ENCODE assay signal across 8 cellular contexts in genomic region chrX:70452143-70452733, GRCh38. TPM values are rescaled to one million over a fixed set of nuclear protein-coding genes. Genes with fewer than 3 reads are reported as not detected.
DNase-seq lines count a peak whose midpoint lies in the region; ATAC-seq and TF ChIP-seq lines count a peak whose summit lies in the region.

No MANE protein-coding gene starts in this region.

- intact Hi-C loops in posterior vena cava (cut with DNase I), result loop anchor here in 1 of 2 donors (5.0 kb wide), 1 partner anchor 100 kb away; no protein-coding TSS in a partner anchor

- peak overlapping the region; percentile 90 for H3K4me3 Mint-ChIP-seq in activated CD4-positive, alpha-beta memory T cell treated with anti-CD3 and anti-CD28 coated beads, Interleukin-2, amount 10 ng/mL, durations not matched to agents 7 days and 5 days
- H3K4me3 Mint-ChIP-seq in endodermal cell, result peak overlapping the region; percentile 67

- peaks cover 45% of the 10 kb centered on the region for H3K4me1 Mint-ChIP-seq in activated CD4-positive, alpha-beta memory T cell treated with anti-CD3 and anti-CD28 coated beads, Interleukin-2, amount 10 ng/mL, durations not matched to agents 7 days and 5 days
- H3K4me1 Mint-ChIP-seq in endodermal cell, result peaks cover 7% of the 10 kb centered on the region

- TF ChIP-seq CTCF in GM12872 (IDR thresholded peaks at IDR 0.05; ENCODE audit: insufficient read depth, low read depth, low read length) (peak; percentile 72), endodermal cell (conservative IDR thresholded peaks at IDR 0.05) (peak; percentile 73)

- H3K27me3 Mint-ChIP-seq in activated CD4-positive, alpha-beta memory T cell treated with anti-CD3 and anti-CD28 coated beads, Interleukin-2, amount 10 ng/mL, durations not matched to agents 7 days and 5 days, result no peaks in the 10 kb centered on the region
- H3K27me3 Mint-ChIP-seq in endodermal cell (ENCODE audit: insufficient read depth), result no peaks in the 10 kb centered on the region

- ATAC-seq in HG02642 (IDR thresholded peaks at IDR 0.05; ENCODE audit: poor library complexity, unreplicated experiment), result peak; percentile 61

- peak overlapping the region; percentile 69 for H3K4me3 ChIP-seq in endodermal cell (ENCODE audit: low read length)

- DNase-seq in NCI-H2107 treated with DMSO at 0.1 percent for 48 hours (lab: John Stamatoyannopoulos, UW; ENCODE audit: unreplicated experiment) (peak; percentile 24), endodermal cell (peak; percentile 83), mucosa of gallbladder (ENCODE audit: low spot score) (peak; percentile 51), superior temporal gyrus (ENCODE audit: extremely low spot score) (peak; percentile 46), posterior vena cava (ENCODE audit: low spot score) (no peak)
- peak; percentile 69 for DNase-seq in activated CD4-positive, alpha-beta memory T cell treated with anti-CD3 and anti-CD28 coated beads, Interleukin-2, amount 10 ng/mL, durations not matched to agents 7 days and 5 days

- no peak overlapping the region for H3K9ac ChIP-seq in endodermal cell (ENCODE audit: extremely low read depth, low read length, poor library complexity, severe bottlenecking)

- no peaks in the 10 kb centered on the region for H3K9me3 Mint-ChIP-seq in activated CD4-positive, alpha-beta memory T cell treated with anti-CD3 and anti-CD28 coated beads, Interleukin-2, amount 10 ng/mL, durations not matched to agents 7 days and 5 days
- peaks cover 63% of the 10 kb centered on the region for H3K9me3 Mint-ChIP-seq in endodermal cell

- no peaks in the 10 kb centered on the region for H3K9me3 ChIP-seq in endodermal cell (ENCODE audit: control insufficient read depth, low read length)

- H3K27me3 ChIP-seq in endodermal cell (ENCODE audit: control insufficient read depth, insufficient read depth, low read length, poor library complexity, severe bottlenecking), result no peaks in the 10 kb centered on the region

- peak overlapping the region; percentile 88 for H3K27ac Mint-ChIP-seq in activated CD4-positive, alpha-beta memory T cell treated with anti-CD3 and anti-CD28 coated beads, Interleukin-2, amount 10 ng/mL, durations not matched to agents 7 days and 5 days
- H3K27ac Mint-ChIP-seq in endodermal cell, result no peak overlapping the region

- POLR2A ChIA-PET in activated CD4-positive, alpha-beta memory T cell treated with anti-CD3 and anti-CD28 coated beads, Interleukin-2, amount 10 ng/mL, durations not matched to agents 7 days and 5 days (lab: Charles Lee), result interaction anchor here (1.3 to 2.5 kb wide), 2 partner anchors 17 to 53 kb away, joined by 4 to 13 read pairs; no protein-coding TSS in a partner anchor

- H3K4me1 ChIP-seq in endodermal cell (ENCODE audit: control insufficient read depth, insufficient read depth, low read length), result no peaks in the 10 kb centered on the region

- 0 to 4% methylated on average over 1 to 39 of the region's 39 CpGs for WGBS in endodermal cell (ENCODE audit: insufficient coverage in 1 of 2, insufficient read length in 1 of 2), 2 experiments

- H3K36me3 ChIP-seq in endodermal cell (ENCODE audit: control insufficient read depth, insufficient read depth, low read length), result peaks cover 7% of the 10 kb centered on the region

- H3K27ac ChIP-seq in endodermal cell (ENCODE audit: low read depth, low read length), result no peak overlapping the region

- CTCF ChIA-PET in activated CD4-positive, alpha-beta memory T cell treated with anti-CD3 and anti-CD28 coated beads, Interleukin-2, amount 10 ng/mL, durations not matched to agents 7 days and 5 days (lab: Charles Lee), result interaction anchor here (0.6 to 2.8 kb wide), 12 partner anchors 8 to 1825 kb away, joined by 3 to 25 read pairs (median 4); partner anchors contain the start of gene RPS4X

- H3K36me3 Mint-ChIP-seq in activated CD4-positive, alpha-beta memory T cell treated with anti-CD3 and anti-CD28 coated beads, Interleukin-2, amount 10 ng/mL, durations not matched to agents 7 days and 5 days (ENCODE audit: low read depth), result peaks cover 14% of the 10 kb centered on the region
- H3K36me3 Mint-ChIP-seq in endodermal cell (ENCODE audit: low read depth), result peaks cover 4% of the 10 kb centered on the region

RNA-seq across cellular contexts. Expression of gene DLG3, which starts 7.6 kb away (rescaled TPM):
- total RNA-seq in activated CD4-positive, alpha-beta memory T cell treated with anti-CD3 and anti-CD28 coated beads, Interleukin-2, amount 10 ng/mL, durations not matched to agents 7 days and 5 days, result 10 to 100 TPM; 33.3 to 39.9 TPM
- 10 to 100 TPM; 53.9 to 59.4 TPM for total RNA-seq in endodermal cell
- polyA plus RNA-seq in endodermal cell (2013, experiment 1 of 2), result 33.7 TPM
- 31.8 TPM for polyA plus RNA-seq in endodermal cell (2013, experiment 2 of 2)
- 59.9 TPM for total RNA-seq in mucosa of gallbladder
- 10 to 100 TPM; 13.2 to 19.4 TPM for total RNA-seq in posterior vena cava

RNA-seq across cellular contexts. Expression of gene GDPD2, which starts 29.1 kb away (rescaled TPM):
- under 1 TPM; 0.23 TPM for total RNA-seq in activated CD4-positive, alpha-beta memory T cell treated with anti-CD3 and anti-CD28 coated beads, Interleukin-2, amount 10 ng/mL, durations not matched to agents 7 days and 5 days
- total RNA-seq in endodermal cell, result 1 to 10 TPM in 1 of 2 donors, under 1 TPM in 1; 0.55 to 1.5 TPM
- polyA plus RNA-seq in endodermal cell (2013, experiment 1 of 2), result 14.0 TPM
- 10.5 TPM for polyA plus RNA-seq in endodermal cell (2013, experiment 2 of 2)
- total RNA-seq in mucosa of gallbladder, result 0.32 TPM
- total RNA-seq in posterior vena cava, result not detected
